16 cellular contexts compared by ENCODE assay signal in genomic region chr6:156026543-156027268, GRCh38.
DNase-seq lines count a peak whose midpoint lies in the region; ATAC-seq and TF ChIP-seq lines count a peak whose summit lies in the region.
"Had no signal": no experiment of that assay in that cellular context is flagged by ENCODE, and none has a peak within 500 bp of the region (broad histone marks: within the 10 kb centered on the region; RNA-seq: fewer than 3 reads in every experiment).

No MANE protein-coding gene starts in this region.

- H3K79me2 ChIP-seq in neural cell (replicated peaks; ENCODE audit: insufficient read depth, low read length): no peaks in the 10 kb centered on the region

- no peaks in the 10 kb centered on the region for H3K27me3 Mint-ChIP-seq in activated B cell treated with CpG ODN at 0.5 μM for 24 hours
- H3K27me3 Mint-ChIP-seq in stimulated activated naive B cell treated with anti-CD40 and anti-IgM and Interleukin-4, amounts not matched to agents 10 μg/mL and 1 μg/mL and 100 μg/mL, for 72 hours: no peaks in the 10 kb centered on the region
- no peaks in the 10 kb centered on the region for H3K27me3 Mint-ChIP-seq in endodermal cell (ENCODE audit: insufficient read depth)

- H3K36me3 ChIP-seq in gastroesophageal sphincter (no peaks in the 10 kb centered on the region), neural cell (ENCODE audit: insufficient read depth, low read length) (no peaks in the 10 kb centered on the region), endodermal cell (ENCODE audit: control insufficient read depth, insufficient read depth, low read length) (no peaks in the 10 kb centered on the region), BE2C (no peaks in the 10 kb centered on the region; the same call in 1 of the 2 replicates), spleen (no peaks in the 10 kb centered on the region)
- H3K36me3 ChIP-seq: BLaER1 had no signal

- TF ChIP-seq EP300 in gastroesophageal sphincter (IDR thresholded peaks at IDR 0.05) (no peak), neural cell (conservative IDR thresholded peaks at IDR 0.05; ENCODE audit: poor library complexity, severe bottlenecking) (peak; percentile 27)

- DNase-seq in activated B cell treated with CpG ODN at 0.5 μM for 24 hours (no peak), endodermal cell (no peak), AG20443 (ENCODE audit: low spot score) (no peak), BE2C (no peak), spleen (no peak)
- DNase-seq in stimulated activated naive B cell treated with anti-CD40 and anti-IgM and Interleukin-4, amounts not matched to agents 10 μg/mL and 1 μg/mL and 100 μg/mL, for 72 hours: no peak
- DNase-seq: CD4-positive, alpha-beta memory T cell; DMS153; DMS79; GF-D8; H9 had no signal

- POLR2A ChIA-PET in activated B cell treated with CpG ODN at 0.5 μM for 24 hours (lab: Charles Lee): no interaction called here

- WGBS in gastroesophageal sphincter (ENCODE audit: low coverage in 1 of 2), 2 donors: 22 to 37% methylated on average over 4 of the region's 4 CpGs
- WGBS in endodermal cell (ENCODE audit: insufficient coverage in 1 of 2, insufficient read length in 1 of 2), 2 experiments: 80 to 86% methylated on average over 3 of the region's 4 CpGs
- 46 to 79% (median 60%) methylated on average over 4 of the region's 4 CpGs for WGBS in spleen, 5 donors

- ATAC-seq in activated B cell treated with CpG ODN at 0.5 μM for 24 hours (ENCODE audit: low read depth) (no peak), gastroesophageal sphincter (peak; percentile 34)
- no peak for ATAC-seq in stimulated activated naive B cell treated with anti-CD40 and anti-IgM and Interleukin-4, amounts not matched to agents 10 μg/mL and 1 μg/mL and 100 μg/mL, for 72 hours (replicated peaks)

- H3K27ac Mint-ChIP-seq in activated B cell treated with CpG ODN at 0.5 μM for 24 hours (peak overlapping the region; percentile 0), endodermal cell (no peak overlapping the region)
- H3K27ac Mint-ChIP-seq in stimulated activated naive B cell treated with anti-CD40 and anti-IgM and Interleukin-4, amounts not matched to agents 10 μg/mL and 1 μg/mL and 100 μg/mL, for 72 hours: peak overlapping the region; percentile 79
- H3K27ac Mint-ChIP-seq: CD14-positive monocyte, H9 had no signal

- no peak for TF ChIP-seq RAD21 in neural cell (conservative IDR thresholded peaks at IDR 0.05)

- peaks cover 4% of the 10 kb centered on the region for H3K36me3 Mint-ChIP-seq in activated B cell treated with CpG ODN at 0.5 μM for 24 hours (ENCODE audit: low read depth)
- H3K36me3 Mint-ChIP-seq in stimulated activated naive B cell treated with anti-CD40 and anti-IgM and Interleukin-4, amounts not matched to agents 10 μg/mL and 1 μg/mL and 100 μg/mL, for 72 hours: peaks cover 7 to 12% of the 10 kb centered on the region in 2 donors
- H3K36me3 Mint-ChIP-seq in endodermal cell (ENCODE audit: low read depth): no peaks in the 10 kb centered on the region
- H3K36me3 Mint-ChIP-seq: CD14-positive monocyte had no signal

- no peak overlapping the region for H2AFZ ChIP-seq in neural cell (ENCODE audit: low read depth, low read length)

- H3K27ac ChIP-seq in gastroesophageal sphincter (no peak overlapping the region), neural cell (ENCODE audit: low read length) (no peak overlapping the region), endodermal cell (ENCODE audit: low read depth, low read length) (no peak overlapping the region), spleen (no peak overlapping the region)
- H3K27ac ChIP-seq: BLaER1 had no signal

- H3K4me1 Mint-ChIP-seq in activated B cell treated with CpG ODN at 0.5 μM for 24 hours (peaks cover 41% of the 10 kb centered on the region), endodermal cell (no peaks in the 10 kb centered on the region)
- H3K4me1 Mint-ChIP-seq in stimulated activated naive B cell treated with anti-CD40 and anti-IgM and Interleukin-4, amounts not matched to agents 10 μg/mL and 1 μg/mL and 100 μg/mL, for 72 hours: peaks cover 26 to 47% of the 10 kb centered on the region in 2 donors
- H3K4me1 Mint-ChIP-seq: H9 had no signal

- CTCF ChIA-PET in activated B cell treated with CpG ODN at 0.5 μM for 24 hours (lab: Charles Lee): no interaction called here

- no peaks in the 10 kb centered on the region for H3F3A ChIP-seq in neural cell (ENCODE audit: insufficient read depth, low read length, poor library complexity, severe bottlenecking)

- no peaks in the 10 kb centered on the region for H3K27me3 ChIP-seq in gastroesophageal sphincter
- no peaks in the 10 kb centered on the region for H3K27me3 ChIP-seq in neural cell (ENCODE audit: insufficient read depth, low read depth, low read length)
- H3K27me3 ChIP-seq in endodermal cell (ENCODE audit: control insufficient read depth, insufficient read depth, low read length, poor library complexity, severe bottlenecking): no peaks in the 10 kb centered on the region
- H3K27me3 ChIP-seq in BE2C: no peaks in the 10 kb centered on the region
- H3K27me3 ChIP-seq in spleen (replicated peaks in 1 of 7): no peaks in the 10 kb centered on the region
- H3K27me3 ChIP-seq: BLaER1 had no signal

- H3K9ac ChIP-seq in neural cell (ENCODE audit: low read length) (no peak overlapping the region), endodermal cell (ENCODE audit: extremely low read depth, low read length, poor library complexity, severe bottlenecking) (no peak overlapping the region)
- H3K9ac ChIP-seq: BLaER1 had no signal

- H3K9me3 Mint-ChIP-seq in activated B cell treated with CpG ODN at 0.5 μM for 24 hours (peaks cover 18% of the 10 kb centered on the region), endodermal cell (peaks cover 19% of the 10 kb centered on the region)
- peaks cover 23 to 24% of the 10 kb centered on the region in 2 donors for H3K9me3 Mint-ChIP-seq in stimulated activated naive B cell treated with anti-CD40 and anti-IgM and Interleukin-4, amounts not matched to agents 10 μg/mL and 1 μg/mL and 100 μg/mL, for 72 hours

- no peak overlapping the region for H3K4me2 ChIP-seq in neural cell (ENCODE audit: low read length)
- H3K4me2 ChIP-seq: BLaER1 had no signal

- H3K4me3 Mint-ChIP-seq in activated B cell treated with CpG ODN at 0.5 μM for 24 hours: no peak overlapping the region
- H3K4me3 Mint-ChIP-seq in stimulated activated naive B cell treated with anti-CD40 and anti-IgM and Interleukin-4, amounts not matched to agents 10 μg/mL and 1 μg/mL and 100 μg/mL, for 72 hours: no peak overlapping the region
- no peak overlapping the region for H3K4me3 Mint-ChIP-seq in endodermal cell
- H3K4me3 Mint-ChIP-seq: CD14-positive monocyte; CD4-positive, alpha-beta memory T cell; H9; IgD-negative memory B cell had no signal

- H3K9me3 ChIP-seq in gastroesophageal sphincter (peaks cover 0 to 29% (median 0%) of the 10 kb centered on the region in 3 donors), neural cell (ENCODE audit: low read length) (no peaks in the 10 kb centered on the region), endodermal cell (ENCODE audit: control insufficient read depth, low read length) (peaks cover 11% of the 10 kb centered on the region), BE2C (no peaks in the 10 kb centered on the region; the same call in 1 of the 2 replicates), spleen (peaks cover 6 to 30% (median 25%) of the 10 kb centered on the region in 8 donors)

- H4K20me1 ChIP-seq in neural cell (ENCODE audit: insufficient read depth): no peaks in the 10 kb centered on the region
- H4K20me1 ChIP-seq: BLaER1 had no signal

- TF ChIP-seq CTCF in activated B cell treated with CpG ODN at 0.5 μM for 24 hours (IDR thresholded peaks at IDR 0.05) (no peak), gastroesophageal sphincter (IDR thresholded peaks at IDR 0.05) (no peak), neural cell (IDR thresholded peaks at IDR 0.05; ENCODE audit: poor library complexity, severe bottlenecking) (no peak), endodermal cell (conservative IDR thresholded peaks at IDR 0.05) (no peak), BE2C (IDR thresholded peaks at IDR 0.05; ENCODE audit: low read depth, low read length) (no peak), spleen (IDR thresholded peaks at IDR 0.05 in 8 of 11, conservative IDR thresholded peaks at IDR 0.05 in 3 of 11) (no peak)

- TF ChIP-seq POLR2A in gastroesophageal sphincter (IDR thresholded peaks at IDR 0.05): no peak
- no peak for TF ChIP-seq POLR2A in spleen (IDR thresholded peaks at IDR 0.05)

- H3K4me1 ChIP-seq in gastroesophageal sphincter (peaks cover 0 to 17% (median 0%) of the 10 kb centered on the region in 3 donors), endodermal cell (ENCODE audit: control insufficient read depth, insufficient read depth, low read length) (no peaks in the 10 kb centered on the region), BE2C (peaks cover 18% of the 10 kb centered on the region), spleen (no peaks in the 10 kb centered on the region)

- H3K9me2 ChIP-seq in neural cell (ENCODE audit: insufficient read depth, low read length): no peaks in the 10 kb centered on the region

- intact Hi-C loops in activated B cell treated with CpG ODN at 0.5 μM for 24 hours (cut with micrococcal nuclease): no loop called here
- intact Hi-C loops in spleen (cut with DNase I; ENCODE audit: low total_unique reads): no loop called here

- H3K4me3 ChIP-seq in gastroesophageal sphincter (no peak overlapping the region), neural cell (ENCODE audit: low read length) (no peak overlapping the region), endodermal cell (ENCODE audit: low read length) (no peak overlapping the region), BE2C (ENCODE audit: low read depth, low read length) (no peak overlapping the region), spleen (no peak overlapping the region)
- H3K4me3 ChIP-seq: BLaER1 had no signal

TF ChIP-seq in neural cell, 6 proteins besides CTCF, POLR2A, EP300 and RAD21:
- no peak for TF ChIP-seq SMC3 (conservative IDR thresholded peaks at IDR 0.05; ENCODE audit: poor library complexity)
- TF ChIP-seq EZH2 (IDR thresholded peaks at IDR 0.05; ENCODE audit: borderline replicate concordance, insufficient read depth, low read length, poor library complexity, severe bottlenecking): no peak
TF ChIP-seq in neural cell: peak in this region for 0.
